22 cellular contexts compared by ENCODE assay signal in genomic region chr7:92881091-92881485, GRCh38.
"Had no signal": no experiment of that assay in that cellular context is flagged by ENCODE, and none has a peak within 500 bp of the region (broad histone marks: within the 10 kb centered on the region; RNA-seq: fewer than 3 reads in every experiment).

No MANE protein-coding gene starts in this region.

- H3K27ac ChIP-seq: esophagus muscularis mucosa, gastroesophageal sphincter, sigmoid colon, thyroid gland, VCaP had no signal

- H3K4me3 ChIP-seq: esophagus muscularis mucosa, gastroesophageal sphincter, sigmoid colon, smooth muscle cell, thyroid gland had no signal

- H3K4me1 Mint-ChIP-seq: brain, mesothelial cell of epicardium had no signal

- H3K4me1 ChIP-seq: esophagus muscularis mucosa, gastroesophageal sphincter, sigmoid colon, thyroid gland had no signal

- H3K27me3 ChIP-seq: esophagus muscularis mucosa, gastroesophageal sphincter, sigmoid colon, thyroid gland had no signal

- H3K4me2 ChIP-seq: smooth muscle cell had no signal

- ATAC-seq: left ventricle myocardium superior; naive thymus-derived CD8-positive, alpha-beta T cell had no signal

- DNase-seq: activated effector memory CD4-positive, alpha-beta T cell treated with anti-CD3 and anti-CD28 coated beads, Interleukin-2, amount 50 U/mL, for 16 hours; activated naive CD4-positive, alpha-beta T cell treated with anti-CD3 and anti-CD28 coated beads, Interleukin-2, amount 10 ng/mL, durations not matched to agents 7 days and 5 days; activated T-cell treated with anti-CD3 and anti-CD28 coated beads, Interleukin-2, amount 50 U/mL, for 1 hour; caudate nucleus; head of caudate nucleus; hypothalamus; left ventricle myocardium superior; mammary epithelial cell; naive thymus-derived CD8-positive, alpha-beta T cell; retina; sigmoid colon; stimulated activated CD4-positive, alpha-beta T cell treated with anti-CD3 and anti-CD28 coated beads, Interleukin-15, amount 100 ng/mL, for 24 hours; stimulated activated naive CD4-positive, alpha-beta T cell treated with Interleukin-2 at 50 U/mL for 16 hours; substantia nigra; thyroid gland had no signal

- H3K27ac Mint-ChIP-seq: brain, mesothelial cell of epicardium, progenitor cell of endocrine pancreas had no signal

- H3K9me3 ChIP-seq: sigmoid colon, thyroid gland had no signal

- H3K36me3 ChIP-seq: esophagus muscularis mucosa, gastroesophageal sphincter, sigmoid colon, thyroid gland had no signal

- H3K4me3 Mint-ChIP-seq: activated naive CD4-positive, alpha-beta T cell treated with anti-CD3 and anti-CD28 coated beads, Interleukin-2, amount 10 ng/mL, durations not matched to agents 7 days and 5 days; brain; mesothelial cell of epicardium had no signal

- H3K36me3 Mint-ChIP-seq: brain had no signal
